Comparison of ENCODE assay signal across 9 cellular contexts in genomic region chr12:12384601-12385321, GRCh38. TPM values are rescaled to one million over a fixed set of nuclear protein-coding genes. Genes with fewer than 3 reads are reported as not detected.
DNase-seq lines count a peak whose midpoint lies in the region; ATAC-seq lines count a peak whose summit lies in the region.
"Had no signal": no experiment of that assay in that cellular context is flagged by ENCODE, and none has a peak within 500 bp of the region (broad histone marks: within the 10 kb centered on the region; RNA-seq: fewer than 3 reads in every experiment).

No MANE protein-coding gene starts in this region.

- H3K27ac Mint-ChIP-seq in activated CD8-positive, alpha-beta memory T cell treated with anti-CD3 and anti-CD28 coated beads, Interleukin-2, amount 10 ng/mL, durations not matched to agents 7 days and 5 days, result peak overlapping the region; percentile 94
- no peak overlapping the region for H3K27ac Mint-ChIP-seq in stimulated activated memory B cell treated with anti-CD40 and anti-IgM and Interleukin-4, amounts not matched to agents 10 μg/mL and 1 μg/mL and 100 μg/mL, for 72 hours
- H3K27ac Mint-ChIP-seq: activated B cell treated with CpG ODN at 0.5 μM for 24 hours had no signal

- CTCF ChIA-PET in activated CD8-positive, alpha-beta memory T cell treated with anti-CD3 and anti-CD28 coated beads, Interleukin-2, amount 10 ng/mL, durations not matched to agents 7 days and 5 days (lab: Charles Lee), result interaction anchor here (0.6 to 2.8 kb wide), 19 partner anchors 9 to 352 kb away, joined by 3 to 28 read pairs (median 3); partner anchors contain the start of genes BORCS5 and DUSP16

- peak; percentile 88 for ATAC-seq in activated CD8-positive, alpha-beta memory T cell treated with anti-CD3 and anti-CD28 coated beads, Interleukin-2, amount 10 ng/mL, durations not matched to agents 7 days and 5 days
- no peak for ATAC-seq in HG03039 (IDR thresholded peaks at IDR 0.05; ENCODE audit: unreplicated experiment)
- no peak for ATAC-seq in stimulated activated memory B cell treated with anti-CD40 and anti-IgM and Interleukin-4, amounts not matched to agents 10 μg/mL and 1 μg/mL and 100 μg/mL, for 72 hours

- peak overlapping the region; percentile 38 for H3K4me3 Mint-ChIP-seq in activated CD8-positive, alpha-beta memory T cell treated with anti-CD3 and anti-CD28 coated beads, Interleukin-2, amount 10 ng/mL, durations not matched to agents 7 days and 5 days
- no peak overlapping the region for H3K4me3 Mint-ChIP-seq in stimulated activated memory B cell treated with anti-CD40 and anti-IgM and Interleukin-4, amounts not matched to agents 10 μg/mL and 1 μg/mL and 100 μg/mL, for 72 hours
- H3K4me3 Mint-ChIP-seq: activated B cell treated with CpG ODN at 0.5 μM for 24 hours had no signal

- peaks cover 55% of the 10 kb centered on the region for H3K36me3 Mint-ChIP-seq in activated CD8-positive, alpha-beta memory T cell treated with anti-CD3 and anti-CD28 coated beads, Interleukin-2, amount 10 ng/mL, durations not matched to agents 7 days and 5 days
- H3K36me3 Mint-ChIP-seq in stimulated activated memory B cell treated with anti-CD40 and anti-IgM and Interleukin-4, amounts not matched to agents 10 μg/mL and 1 μg/mL and 100 μg/mL, for 72 hours, result peaks cover 51% of the 10 kb centered on the region

- peaks cover 75% of the 10 kb centered on the region for H3K4me1 Mint-ChIP-seq in activated CD8-positive, alpha-beta memory T cell treated with anti-CD3 and anti-CD28 coated beads, Interleukin-2, amount 10 ng/mL, durations not matched to agents 7 days and 5 days
- H3K4me1 Mint-ChIP-seq in stimulated activated memory B cell treated with anti-CD40 and anti-IgM and Interleukin-4, amounts not matched to agents 10 μg/mL and 1 μg/mL and 100 μg/mL, for 72 hours, result peaks cover 8% of the 10 kb centered on the region

- DNase-seq in HuH-7 (ENCODE audit: low spot score) (peak; percentile 53), iPS DF 19.7 (ENCODE audit: low read depth, low spot score) (peak; percentile 20), GOT3 (lab: John Stamatoyannopoulos, UW) (no peak)
- DNase-seq in activated CD8-positive, alpha-beta memory T cell treated with anti-CD3 and anti-CD28 coated beads, Interleukin-2, amount 10 ng/mL, durations not matched to agents 7 days and 5 days, result peak; percentile 96
- peak; percentile 15 for DNase-seq in stimulated activated CD8-positive, alpha-beta memory T cell treated with anti-CD3 and anti-CD28 coated beads, Interleukin-12 subunit alpha, Interleukin-12 subunit beta, amount 100 ng/mL, for 4 hours (ENCODE audit: low read depth)
- DNase-seq: activated B cell treated with CpG ODN at 0.5 μM for 24 hours, IMR-90 had no signal

- H3K9me3 Mint-ChIP-seq in activated CD8-positive, alpha-beta memory T cell treated with anti-CD3 and anti-CD28 coated beads, Interleukin-2, amount 10 ng/mL, durations not matched to agents 7 days and 5 days (ENCODE audit: low read depth), result peaks cover 7% of the 10 kb centered on the region
- no peaks in the 10 kb centered on the region for H3K9me3 Mint-ChIP-seq in stimulated activated memory B cell treated with anti-CD40 and anti-IgM and Interleukin-4, amounts not matched to agents 10 μg/mL and 1 μg/mL and 100 μg/mL, for 72 hours
- H3K9me3 Mint-ChIP-seq: activated B cell treated with CpG ODN at 0.5 μM for 24 hours had no signal

- H3K27me3 Mint-ChIP-seq in activated CD8-positive, alpha-beta memory T cell treated with anti-CD3 and anti-CD28 coated beads, Interleukin-2, amount 10 ng/mL, durations not matched to agents 7 days and 5 days, result no peaks in the 10 kb centered on the region
- no peaks in the 10 kb centered on the region for H3K27me3 Mint-ChIP-seq in stimulated activated memory B cell treated with anti-CD40 and anti-IgM and Interleukin-4, amounts not matched to agents 10 μg/mL and 1 μg/mL and 100 μg/mL, for 72 hours
- H3K27me3 Mint-ChIP-seq: activated B cell treated with CpG ODN at 0.5 μM for 24 hours had no signal

RNA-seq across cellular contexts. Expression of gene BORCS5, which starts 27.9 kb away (rescaled TPM):
- 10 to 100 TPM; 35.5 to 38.3 TPM for total RNA-seq in activated CD8-positive, alpha-beta memory T cell treated with anti-CD3 and anti-CD28 coated beads, Interleukin-2, amount 10 ng/mL, durations not matched to agents 7 days and 5 days

RNA-seq across cellular contexts. Expression of gene MANSC1, which starts 34.7 kb away (rescaled TPM):
- under 1 TPM in 1 of 2 experiments, not detected in 1; 0.14 TPM for total RNA-seq in activated CD8-positive, alpha-beta memory T cell treated with anti-CD3 and anti-CD28 coated beads, Interleukin-2, amount 10 ng/mL, durations not matched to agents 7 days and 5 days
